In the genomic region with DNA sequence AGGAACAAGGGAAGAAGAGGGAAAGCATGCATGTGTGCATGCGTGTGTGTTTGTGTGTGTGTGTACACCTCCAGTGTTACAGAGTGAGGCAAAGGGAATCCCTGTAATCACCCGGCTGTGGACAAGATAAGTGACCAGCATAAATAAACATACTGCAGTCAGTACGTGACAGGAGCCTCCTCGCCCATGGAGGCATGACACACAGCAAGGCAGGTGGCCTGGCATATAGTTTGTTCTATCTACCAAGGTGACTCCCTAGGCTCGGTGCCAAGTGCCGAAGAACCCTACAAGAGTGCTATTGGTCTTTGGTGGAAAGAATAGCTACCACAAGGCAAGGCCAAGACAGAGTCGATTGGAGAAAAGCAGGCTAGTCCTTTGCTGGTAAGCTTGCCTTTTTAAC, we compare ENCODE assay signal across 21 cellular contexts. TPM values are rescaled to one million over a fixed set of nuclear protein-coding genes. Genes with fewer than 3 reads are reported as not detected.
DNase-seq lines count a peak whose midpoint lies in the region; ATAC-seq, FAIRE-seq and TF ChIP-seq lines count a peak whose summit lies in the region.
"Had no signal": no experiment of that assay in that cellular context is flagged by ENCODE, and none has a peak within 500 bp of the region (broad histone marks: within the 10 kb centered on the region; RNA-seq: fewer than 3 reads in every experiment).

No MANE protein-coding gene starts in this region.

- H3K27me3 ChIP-seq in bronchial epithelial cell (ENCODE audit: control insufficient read depth, insufficient read depth, low read length), result no peaks in the 10 kb centered on the region
- no peaks in the 10 kb centered on the region for H3K27me3 ChIP-seq in skeletal muscle tissue (ENCODE audit: control insufficient read depth in 3 of 3, insufficient read depth in 3 of 3, low read length in 3 of 3)
- H3K27me3 ChIP-seq: BE2C had no signal

- H3K4me1 ChIP-seq in skeletal muscle tissue (ENCODE audit: control insufficient read depth in 3 of 3, insufficient read depth in 3 of 3, low read length in 3 of 3), result peaks cover 3 to 31% (median 22%) of the 10 kb centered on the region in 3 donors
- H3K4me1 ChIP-seq: BE2C, Caco-2 had no signal

- peak overlapping the region in 1 of 3 donors; percentile 52 for H3K9ac ChIP-seq in skeletal muscle tissue (ENCODE audit: low read depth in 1 of 3, low read length in 3 of 3)

- TF ChIP-seq CTCF in bronchial epithelial cell (IDR thresholded peaks at IDR 0.05; ENCODE audit: insufficient read depth, low read length, severe bottlenecking), result no peak

- H3K9me3 ChIP-seq in skeletal muscle tissue (ENCODE audit: control insufficient read depth in 3 of 3, low read length in 3 of 3), result no peaks in the 10 kb centered on the region
- H3K9me3 ChIP-seq: BE2C, Caco-2 had no signal

- DNase-seq in left ventricle myocardium superior (peak; percentile 51), Right ventricle myocardium inferior (ENCODE audit: missing footprints) (no peak), HTR-8/SVneo (ENCODE audit: insufficient read length, low spot score) (no peak), bronchial epithelial cell (ENCODE audit: low read depth) (no peak), NCI-H748 treated with DMSO at 0.1 percent for 48 hours (lab: John Stamatoyannopoulos, UW) (no peak)
- no peak for DNase-seq in activated CD4-positive, CD25-positive, alpha-beta regulatory T cell (lab: John Stamatoyannopoulos, UW)
- DNase-seq: ACHN; BE2C; C1 segment of cervical spinal cord; Caco-2; CD4-positive, CD25-positive, alpha-beta regulatory T cell; CD8-positive, alpha-beta memory T cell; DMS79 treated with DMSO at 0.1 percent for 48 hours; GF-D8; HFFc6 had no signal

- H3K27ac ChIP-seq in skeletal muscle tissue (ENCODE audit: low read depth, low read length), result peak overlapping the region; percentile 54

- peak; percentile 54 for FAIRE-seq in HTR-8/SVneo (lab: Jason Lieb, UNC)
- peak; percentile 47 for FAIRE-seq in bronchial epithelial cell (lab: Jason Lieb, UNC)
- FAIRE-seq: A204.1, D721Med, H54 had no signal

- ATAC-seq in left ventricle myocardium superior (peak; percentile 17), Right ventricle myocardium inferior (no peak)
- ATAC-seq: GM23338, HCT116 had no signal

- intact Hi-C loops in left ventricle myocardium superior (cut with micrococcal nuclease), result no loop called here
- intact Hi-C loops in Right ventricle myocardium inferior (cut with DNase I), result no loop called here

- no peaks in the 10 kb centered on the region for H3K36me3 ChIP-seq in bronchial epithelial cell (ENCODE audit: control insufficient read depth, insufficient read depth, low read length)
- H3K36me3 ChIP-seq in skeletal muscle tissue (ENCODE audit: control insufficient read depth in 3 of 3, insufficient read depth in 3 of 3, low read length in 3 of 3), result no peaks in the 10 kb centered on the region
- H3K36me3 ChIP-seq: BE2C had no signal

- H3K4me3 ChIP-seq in bronchial epithelial cell (ENCODE audit: low read depth, low read length) (no peak overlapping the region), skeletal muscle tissue (ENCODE audit: low read length in 3 of 3) (peak overlapping the region in 2 of 3 donors; percentile 26 to 45)
- H3K4me3 ChIP-seq: GM23338 had no signal

RNA-seq across cellular contexts. Expression of a gene that starts 31.7 kb away (rescaled TPM):
- 11.3 TPM for total RNA-seq in left ventricle myocardium superior
- 9.6 TPM for total RNA-seq in Right ventricle myocardium inferior
- total RNA-seq in bronchial epithelial cell, result 18.6 and 37.4 TPM in 2 replicates
- total RNA-seq in skeletal muscle tissue, result 34.4 TPM

RNA-seq across cellular contexts. Expression of a gene that starts 50.3 kb away (rescaled TPM):
- total RNA-seq in left ventricle myocardium superior (2,394 TPM), Right ventricle myocardium inferior (2,525 TPM), bronchial epithelial cell (0.79 TPM in 1 of 2 replicates, not detected in the other), skeletal muscle tissue (660 TPM)
- total RNA-seq: Caco-2; CD4-positive, CD25-positive, alpha-beta regulatory T cell; CD8-positive, alpha-beta memory T cell; HFFc6 had no signal

Comparison
In these comparisons a context has a peak if more than half of its experiments do, and no peak if none do; other contexts are left out.
1. RNA of a gene that starts 50.3 kb away (total RNA-seq): 2,525 TPM in Right ventricle myocardium inferior (single experiment), 2,394 TPM in left ventricle myocardium superior (single experiment) and 660 TPM in skeletal muscle tissue (single experiment); 0.79 TPM in bronchial epithelial cell; every median in the first group is over 100 times any median in the second.